In the genomic region with DNA sequence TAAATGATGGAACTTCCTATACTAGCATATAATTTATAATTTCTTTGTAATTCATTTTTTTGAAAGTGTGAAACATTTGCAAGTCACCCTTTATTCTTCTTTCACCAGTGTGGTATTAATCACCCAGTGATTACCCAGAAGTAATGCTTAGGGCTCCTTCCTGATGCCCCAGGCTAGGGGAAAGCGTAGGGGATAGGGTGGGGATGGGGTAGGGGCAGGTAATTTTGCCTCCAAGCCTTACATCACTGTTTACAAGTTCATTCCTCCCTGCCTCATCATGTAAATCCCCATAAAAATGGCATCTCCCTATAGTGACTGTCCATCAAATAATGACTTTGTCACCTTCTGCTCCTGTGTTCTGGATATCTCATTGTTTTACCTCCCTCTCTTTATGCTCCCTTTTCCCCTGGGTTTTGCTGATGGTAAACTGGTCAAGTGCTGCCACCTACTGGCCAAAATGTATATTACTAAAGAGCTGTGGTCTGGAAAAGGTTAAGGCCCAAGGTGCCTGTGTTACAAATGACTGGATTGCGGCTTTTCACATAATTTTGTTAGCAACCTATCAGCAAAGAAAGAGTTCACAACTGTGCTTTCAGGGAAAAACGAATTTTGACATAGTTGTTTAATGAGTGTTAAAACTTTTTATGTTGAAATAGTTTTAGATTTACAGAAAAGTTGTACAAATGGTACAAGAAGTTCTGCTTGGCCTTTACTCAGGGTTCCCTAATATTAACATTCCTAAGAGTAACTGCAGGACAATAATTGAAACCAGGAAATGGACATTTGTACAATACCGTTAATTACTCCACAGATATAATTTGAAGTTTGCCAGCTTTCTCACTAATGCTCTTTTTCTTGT, we compare ENCODE assay signal across 8 cellular contexts. TPM values are rescaled to one million over a fixed set of nuclear protein-coding genes. Genes with fewer than 3 reads are reported as not detected.
DNase-seq lines count a peak whose midpoint lies in the region; ATAC-seq and TF ChIP-seq lines count a peak whose summit lies in the region.

No MANE protein-coding gene starts in this region.

- H3K4me1 ChIP-seq in lower lobe of right lung = peaks cover 28% of the 10 kb centered on the region

- H3K9me3 ChIP-seq in lower lobe of right lung = no peaks in the 10 kb centered on the region

- DNase-seq in AG08396 (ENCODE audit: low spot score) (peak; percentile 68), NCI-H774 (lab: John Stamatoyannopoulos, UW) (peak; percentile 64), dermis microvascular lymphatic vessel endothelial cell (ENCODE audit: low read depth in 2 of 2) (peak; percentile 76 to 82), lower lobe of right lung (no peak)
- DNase-seq in activated CD4-positive, alpha-beta T cell treated with anti-CD3 and anti-CD28 coated beads, Interleukin-2, amount 50 U/mL, for 4 hours = peak; percentile 53 to 55
- DNase-seq in stimulated activated CD8-positive, alpha-beta memory T cell treated with anti-CD3 and anti-CD28 coated beads, Interleukin-15, amount 100 ng/mL, for 24 hours (ENCODE audit: low read depth) = peak; percentile 14

- no peaks in the 10 kb centered on the region for H3K36me3 ChIP-seq in lower lobe of right lung

- no peaks in the 10 kb centered on the region for H3K27me3 ChIP-seq in lower lobe of right lung (ENCODE audit: low read depth)

- ATAC-seq in GM18907 (IDR thresholded peaks at IDR 0.05; ENCODE audit: unreplicated experiment) (peak; percentile 80), HG03565 (IDR thresholded peaks at IDR 0.05; ENCODE audit: unreplicated experiment) (peak; percentile 74), lower lobe of right lung (peak; percentile 85 to 91)

- H3K27ac ChIP-seq in lower lobe of right lung = no peak overlapping the region

- intact Hi-C loops in lower lobe of right lung (cut with DNase I) = no loop called here

- no peak overlapping the region for H3K4me3 ChIP-seq in lower lobe of right lung

- TF ChIP-seq CTCF in lower lobe of right lung (IDR thresholded peaks at IDR 0.05) = peak; percentile 84

RNA-seq across cellular contexts. Expression of a gene that starts 54.7 kb away (rescaled TPM):
- total RNA-seq in dermis microvascular lymphatic vessel endothelial cell (not detected in 2 replicates), lower lobe of right lung (not detected)

RNA-seq across cellular contexts. Expression of a gene that starts 56.3 kb away (rescaled TPM):
- total RNA-seq in dermis microvascular lymphatic vessel endothelial cell = 29.3 and 43.4 TPM in 2 replicates
- 46.7 TPM for total RNA-seq in lower lobe of right lung
